ENCODE assay signal across 1 cellular context in genomic region chr20:40506567-40506966, GRCh38.
TF ChIP-seq lines count a peak whose summit lies in the region.

No MANE protein-coding gene starts in this region.

TF ChIP-seq in HepG2, 621 proteins besides CTCF, POLR2A, EP300 and RAD21 (continued from another document and continues in another):
- no peak for TF ChIP-seq MTERF4 (CRISPR knock-in tag; IDR thresholded peaks at IDR 0.05)
- no peak for TF ChIP-seq HES4 (CRISPR knock-in tag; IDR thresholded peaks at IDR 0.05; ENCODE audit: borderline replicate concordance)
- no peak for TF ChIP-seq ZNF678 (CRISPR knock-in tag; IDR thresholded peaks at IDR 0.05)
- no peak for TF ChIP-seq ZNF12 (CRISPR knock-in tag; IDR thresholded peaks at IDR 0.05)
- no peak for TF ChIP-seq TAF1 (CRISPR knock-in tag; IDR thresholded peaks at IDR 0.05)
- TF ChIP-seq ZNF607 (CRISPR knock-in tag; IDR thresholded peaks at IDR 0.05; ENCODE audit: borderline replicate concordance): no peak
- TF ChIP-seq RFX5 (IDR thresholded peaks at IDR 0.05; ENCODE audit: low read depth, low read length): no peak
- no peak for TF ChIP-seq ZNF7 (CRISPR knock-in tag; IDR thresholded peaks at IDR 0.05)
- TF ChIP-seq ZKSCAN1 (IDR thresholded peaks at IDR 0.05; ENCODE audit: low read length): no peak
- TF ChIP-seq RAD51 (IDR thresholded peaks at IDR 0.05; ENCODE audit: borderline replicate concordance): peak; percentile 91; the same call in 1 of the 2 replicates
- peak; percentile 84 for TF ChIP-seq CEBPB (IDR thresholded peaks at IDR 0.05; ENCODE audit: borderline replicate concordance, low read depth, low read length)
- TF ChIP-seq ZBTB40 (IDR thresholded peaks at IDR 0.05): no peak
- no peak for TF ChIP-seq ZBTB40 (CRISPR knock-in tag; IDR thresholded peaks at IDR 0.05)
- no peak for TF ChIP-seq GFI1 (CRISPR knock-in tag; IDR thresholded peaks at IDR 0.05; ENCODE audit: borderline replicate concordance)
- no peak for TF ChIP-seq ZSCAN5A (CRISPR knock-in tag; IDR thresholded peaks at IDR 0.05; ENCODE audit: borderline replicate concordance)
- no peak for TF ChIP-seq ZBTB4 (CRISPR knock-in tag; IDR thresholded peaks at IDR 0.05; ENCODE audit: borderline replicate concordance)
- TF ChIP-seq ZNF253 (CRISPR knock-in tag; IDR thresholded peaks at IDR 0.05; ENCODE audit: borderline replicate concordance): peak; percentile 55; the same call in 1 of the 2 replicates
- peak; percentile 32; the same call in 1 of the 2 replicates for TF ChIP-seq DNMT3B (CRISPR knock-in tag; conservative IDR thresholded peaks at IDR 0.05)
- TF ChIP-seq MAX (IDR thresholded peaks at IDR 0.05): peak; percentile 63; the same call in 1 of the 2 replicates
- TF ChIP-seq PAXIP1 (CRISPR knock-in tag; conservative IDR thresholded peaks at IDR 0.05): no peak
- no peak for TF ChIP-seq ZBTB39 (CRISPR knock-in tag; IDR thresholded peaks at IDR 0.05)
- 0 out of 2 replicates have a peak, but pooled peaks have one; percentile 48 for TF ChIP-seq ZFP36L1 (CRISPR knock-in tag; IDR thresholded peaks at IDR 0.05)
- TF ChIP-seq RARA (CRISPR knock-in tag; IDR thresholded peaks at IDR 0.05): no peak
- TF ChIP-seq ZNF674 (CRISPR knock-in tag; IDR thresholded peaks at IDR 0.05; ENCODE audit: low read depth): no peak
- TF ChIP-seq ZBTB1 (CRISPR knock-in tag; IDR thresholded peaks at IDR 0.05; ENCODE audit: borderline replicate concordance): no peak
- TF ChIP-seq MIER3 (CRISPR knock-in tag; IDR thresholded peaks at IDR 0.05; ENCODE audit: borderline replicate concordance): no peak
- no peak for TF ChIP-seq DNMT1 (CRISPR knock-in tag; IDR thresholded peaks at IDR 0.05)
- TF ChIP-seq ELK4 (CRISPR knock-in tag; IDR thresholded peaks at IDR 0.05; ENCODE audit: borderline replicate concordance): no peak
- no peak for TF ChIP-seq SMYD3 (CRISPR knock-in tag; IDR thresholded peaks at IDR 0.05)
- 0 out of 2 replicates have a peak, but pooled peaks have one; percentile 38 for TF ChIP-seq ZNF644 (CRISPR knock-in tag; IDR thresholded peaks at IDR 0.05; ENCODE audit: low read depth)
